ENCODE assay signal across 6 cellular contexts in the genomic region with DNA sequence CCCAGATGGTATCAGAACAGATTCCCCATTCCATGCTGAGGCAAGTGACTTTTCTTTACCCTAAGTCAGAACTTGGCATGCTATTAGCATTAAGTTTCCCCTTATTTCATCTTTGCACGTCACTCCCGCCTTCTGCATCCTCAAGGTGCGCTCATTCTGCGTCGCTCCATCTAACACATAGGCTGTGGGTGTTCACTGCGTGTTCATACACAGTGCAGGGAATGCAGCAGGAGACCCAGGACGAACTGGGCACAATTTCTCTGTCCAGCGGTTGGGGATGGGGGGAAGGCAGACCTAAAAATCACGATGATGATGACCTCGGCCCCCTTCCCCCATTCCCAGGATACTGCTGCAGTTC. TPM values are rescaled to one million over a fixed set of nuclear protein-coding genes. Genes with fewer than 3 reads are reported as not detected.
"Had no signal": no experiment of that assay in that cellular context is flagged by ENCODE, and none has a peak within 500 bp of the region (broad histone marks: within the 10 kb centered on the region; RNA-seq: fewer than 3 reads in every experiment).

No MANE protein-coding gene starts in this region.

- H2AFZ ChIP-seq: GM23338 had no signal

- H3K4me3 ChIP-seq: GM23338 had no signal

- H3K4me2 ChIP-seq: GM23338 had no signal

- H3K27ac Mint-ChIP-seq: GM23338, H9 had no signal

- ATAC-seq: GM23338 had no signal

- H3K4me1 Mint-ChIP-seq: GM23338 had no signal

- DNase-seq: H9, HCEC 1CT, IMR-90 had no signal

- H3K4me3 Mint-ChIP-seq: GM23338, H9 had no signal

RNA-seq across cellular contexts. Expression of gene ACR, which starts 19.7 kb away (rescaled TPM):
- total RNA-seq: GM23338, HT-29, IMR-90 had no signal
- polyA plus RNA-seq: GM23338, H1, IMR-90 had no signal

RNA-seq across cellular contexts. Expression of gene SHANK3, which starts 45.7 kb away (rescaled TPM):
- total RNA-seq: HT-29 had no signal
